In the genomic region with DNA sequence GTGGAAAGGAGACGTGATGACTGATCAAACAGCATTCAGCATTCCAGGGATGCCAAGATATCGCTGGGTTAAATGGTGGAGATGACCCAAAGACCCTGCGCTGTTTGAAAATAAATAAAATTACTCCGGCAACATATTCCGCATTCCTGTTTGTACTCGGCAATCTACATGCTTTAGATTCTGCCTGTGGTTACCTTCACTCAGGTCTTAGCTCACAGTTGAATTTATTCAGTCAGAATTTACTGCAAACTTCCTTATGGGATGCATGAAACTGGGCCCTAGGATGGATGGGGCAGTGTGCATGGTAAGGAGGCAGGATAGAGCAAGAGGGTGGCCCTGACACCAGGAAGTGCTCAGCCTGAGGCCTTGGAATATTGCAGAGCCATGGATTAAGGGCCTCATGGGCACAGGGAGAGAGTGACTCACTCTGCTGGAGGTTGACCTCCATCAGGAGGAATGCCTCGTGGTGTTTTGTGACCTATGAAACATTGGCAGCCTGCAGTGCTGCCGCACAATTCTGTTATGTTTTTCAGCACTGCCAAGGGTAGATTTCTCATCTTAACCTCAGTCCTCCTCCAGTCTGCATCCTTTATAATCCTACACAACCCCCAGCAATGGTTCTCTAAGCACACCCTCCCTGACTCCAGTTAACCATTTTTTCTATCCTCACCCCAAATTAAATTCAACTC, we compare ENCODE assay signal across 1 cellular context.
A peak's percentile ranks its signal among the peaks of the same experiment; 100 is the strongest.
TF ChIP-seq lines count a peak whose summit lies in the region.

No MANE protein-coding gene starts in this region.

TF ChIP-seq in HepG2, 621 proteins besides CTCF, POLR2A, EP300 and RAD21 (continued from another document and continues in another):
- 0 out of 2 replicates have a peak, but pooled peaks have one; percentile 40 for TF ChIP-seq ZNF275 (CRISPR knock-in tag; IDR thresholded peaks at IDR 0.05; ENCODE audit: borderline replicate concordance)
- TF ChIP-seq, protein P1, sequence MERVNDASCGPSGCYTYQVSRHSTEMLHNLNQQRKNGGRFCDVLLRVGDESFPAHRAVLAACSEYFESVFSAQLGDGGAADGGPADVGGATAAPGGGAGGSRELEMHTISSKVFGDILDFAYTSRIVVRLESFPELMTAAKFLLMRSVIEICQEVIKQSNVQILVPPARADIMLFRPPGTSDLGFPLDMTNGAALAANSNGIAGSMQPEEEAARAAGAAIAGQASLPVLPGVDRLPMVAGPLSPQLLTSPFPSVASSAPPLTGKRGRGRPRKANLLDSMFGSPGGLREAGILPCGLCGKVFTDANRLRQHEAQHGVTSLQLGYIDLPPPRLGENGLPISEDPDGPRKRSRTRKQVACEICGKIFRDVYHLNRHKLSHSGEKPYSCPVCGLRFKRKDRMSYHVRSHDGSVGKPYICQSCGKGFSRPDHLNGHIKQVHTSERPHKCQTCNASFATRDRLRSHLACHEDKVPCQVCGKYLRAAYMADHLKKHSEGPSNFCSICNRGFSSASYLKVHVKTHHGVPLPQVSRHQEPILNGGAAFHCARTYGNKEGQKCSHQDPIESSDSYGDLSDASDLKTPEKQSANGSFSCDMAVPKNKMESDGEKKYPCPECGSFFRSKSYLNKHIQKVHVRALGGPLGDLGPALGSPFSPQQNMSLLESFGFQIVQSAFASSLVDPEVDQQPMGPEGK (CRISPR knock-in tag; IDR thresholded peaks at IDR 0.05) = no peak; the same call in 1 of the 2 replicates
- TF ChIP-seq, protein P2, sequence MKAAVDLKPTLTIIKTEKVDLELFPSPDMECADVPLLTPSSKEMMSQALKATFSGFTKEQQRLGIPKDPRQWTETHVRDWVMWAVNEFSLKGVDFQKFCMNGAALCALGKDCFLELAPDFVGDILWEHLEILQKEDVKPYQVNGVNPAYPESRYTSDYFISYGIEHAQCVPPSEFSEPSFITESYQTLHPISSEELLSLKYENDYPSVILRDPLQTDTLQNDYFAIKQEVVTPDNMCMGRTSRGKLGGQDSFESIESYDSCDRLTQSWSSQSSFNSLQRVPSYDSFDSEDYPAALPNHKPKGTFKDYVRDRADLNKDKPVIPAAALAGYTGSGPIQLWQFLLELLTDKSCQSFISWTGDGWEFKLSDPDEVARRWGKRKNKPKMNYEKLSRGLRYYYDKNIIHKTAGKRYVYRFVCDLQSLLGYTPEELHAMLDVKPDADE (CRISPR knock-in tag; IDR thresholded peaks at IDR 0.05) = no peak
- no peak for TF ChIP-seq NR1H2 (CRISPR knock-in tag; IDR thresholded peaks at IDR 0.05; ENCODE audit: borderline replicate concordance, low read depth)
- TF ChIP-seq PAWR (CRISPR knock-in tag; IDR thresholded peaks at IDR 0.05; ENCODE audit: borderline replicate concordance) = no peak
- TF ChIP-seq ZFP36L1 (CRISPR knock-in tag; IDR thresholded peaks at IDR 0.05) = no peak; the same call in 1 of the 2 replicates
- TF ChIP-seq, protein P3, sequence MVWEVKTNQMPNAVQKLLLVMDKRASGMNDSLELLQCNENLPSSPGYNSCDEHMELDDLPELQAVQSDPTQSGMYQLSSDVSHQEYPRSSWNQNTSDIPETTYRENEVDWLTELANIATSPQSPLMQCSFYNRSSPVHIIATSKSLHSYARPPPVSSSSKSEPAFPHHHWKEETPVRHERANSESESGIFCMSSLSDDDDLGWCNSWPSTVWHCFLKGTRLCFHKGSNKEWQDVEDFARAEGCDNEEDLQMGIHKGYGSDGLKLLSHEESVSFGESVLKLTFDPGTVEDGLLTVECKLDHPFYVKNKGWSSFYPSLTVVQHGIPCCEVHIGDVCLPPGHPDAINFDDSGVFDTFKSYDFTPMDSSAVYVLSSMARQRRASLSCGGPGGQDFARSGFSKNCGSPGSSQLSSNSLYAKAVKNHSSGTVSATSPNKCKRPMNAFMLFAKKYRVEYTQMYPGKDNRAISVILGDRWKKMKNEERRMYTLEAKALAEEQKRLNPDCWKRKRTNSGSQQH (CRISPR knock-in tag; IDR thresholded peaks at IDR 0.05; ENCODE audit: low read depth) = peak; percentile 77; the same call in 1 of the 2 replicates
- TF ChIP-seq ZIK1 (CRISPR knock-in tag; IDR thresholded peaks at IDR 0.05; ENCODE audit: borderline replicate concordance, low read depth) = no peak
- TF ChIP-seq BCL6 (CRISPR knock-in tag; IDR thresholded peaks at IDR 0.05) = peak; percentile 3; the same call in 1 of the 2 replicates
- no peak for TF ChIP-seq HNF4G (IDR thresholded peaks at IDR 0.05; ENCODE audit: borderline replicate concordance, low read depth, low read length)
- no peak for TF ChIP-seq HNF4G (CRISPR knock-in tag; IDR thresholded peaks at IDR 0.05; ENCODE audit: borderline replicate concordance, low read depth)
- 0 out of 2 replicates have a peak, but pooled peaks have one; percentile 67 for TF ChIP-seq SMAD9 (CRISPR knock-in tag; IDR thresholded peaks at IDR 0.05)
- TF ChIP-seq IKZF5 (CRISPR knock-in tag; IDR thresholded peaks at IDR 0.05) = peak; percentile 93
- TF ChIP-seq U2AF2 (IDR thresholded peaks at IDR 0.05; ENCODE audit: low read depth, low read length) = no peak
- TF ChIP-seq, protein P4, sequence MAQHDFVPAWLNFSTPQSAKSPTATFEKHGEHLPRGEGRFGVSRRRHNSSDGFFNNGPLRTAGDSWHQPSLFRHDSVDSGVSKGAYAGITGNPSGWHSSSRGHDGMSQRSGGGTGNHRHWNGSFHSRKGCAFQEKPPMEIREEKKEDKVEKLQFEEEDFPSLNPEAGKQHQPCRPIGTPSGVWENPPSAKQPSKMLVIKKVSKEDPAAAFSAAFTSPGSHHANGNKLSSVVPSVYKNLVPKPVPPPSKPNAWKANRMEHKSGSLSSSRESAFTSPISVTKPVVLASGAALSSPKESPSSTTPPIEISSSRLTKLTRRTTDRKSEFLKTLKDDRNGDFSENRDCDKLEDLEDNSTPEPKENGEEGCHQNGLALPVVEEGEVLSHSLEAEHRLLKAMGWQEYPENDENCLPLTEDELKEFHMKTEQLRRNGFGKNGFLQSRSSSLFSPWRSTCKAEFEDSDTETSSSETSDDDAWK (CRISPR knock-in tag; IDR thresholded peaks at IDR 0.05) = no peak
- no peak; the same call in 1 of the 2 replicates for TF ChIP-seq MXD4 (CRISPR knock-in tag; IDR thresholded peaks at IDR 0.05)
- no peak; the same call in 1 of the 2 replicates for TF ChIP-seq ZNF232 (CRISPR knock-in tag; IDR thresholded peaks at IDR 0.05; ENCODE audit: borderline replicate concordance)
- no peak for TF ChIP-seq ZNF766 (CRISPR knock-in tag; IDR thresholded peaks at IDR 0.05; ENCODE audit: borderline replicate concordance)
- TF ChIP-seq ZNF839 (CRISPR knock-in tag; IDR thresholded peaks at IDR 0.05; ENCODE audit: borderline replicate concordance) = no peak
- TF ChIP-seq ZNF33A (CRISPR knock-in tag; IDR thresholded peaks at IDR 0.05; ENCODE audit: borderline replicate concordance) = 0 out of 2 replicates have a peak, but pooled peaks have one; percentile 48
- TF ChIP-seq, protein P5, sequence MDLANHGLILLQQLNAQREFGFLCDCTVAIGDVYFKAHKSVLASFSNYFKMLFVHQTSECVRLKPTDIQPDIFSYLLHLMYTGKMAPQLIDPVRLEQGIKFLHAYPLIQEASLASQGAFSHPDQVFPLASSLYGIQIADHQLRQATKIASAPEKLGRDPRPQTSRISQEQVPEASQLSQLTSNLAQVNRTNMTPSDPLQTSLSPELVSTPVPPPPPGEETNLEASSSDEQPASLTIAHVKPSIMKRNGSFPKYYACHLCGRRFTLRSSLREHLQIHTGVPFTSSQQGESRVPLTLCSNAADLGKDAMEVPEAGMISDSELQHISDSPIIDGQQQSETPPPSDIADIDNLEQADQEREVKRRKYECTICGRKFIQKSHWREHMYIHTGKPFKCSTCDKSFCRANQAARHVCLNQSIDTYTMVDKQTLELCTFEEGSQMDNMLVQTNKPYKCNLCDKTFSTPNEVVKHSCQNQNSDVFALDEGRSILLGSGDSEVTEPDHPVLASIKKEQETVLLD (CRISPR knock-in tag; IDR thresholded peaks at IDR 0.05; ENCODE audit: low read depth) = no peak
- TF ChIP-seq, protein P6, sequence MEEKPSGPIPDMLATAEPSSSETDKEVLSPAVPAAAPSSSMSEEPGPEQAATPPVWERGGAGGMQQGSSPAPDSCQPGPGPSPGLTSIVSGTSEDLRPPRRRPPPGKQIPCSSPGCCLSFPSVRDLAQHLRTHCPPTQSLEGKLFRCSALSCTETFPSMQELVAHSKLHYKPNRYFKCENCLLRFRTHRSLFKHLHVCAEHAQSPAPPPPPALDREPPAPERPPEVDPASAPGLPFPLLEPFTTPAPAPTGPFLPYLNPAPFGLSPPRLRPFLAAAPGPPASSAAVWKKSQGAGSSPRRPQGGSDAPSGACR (CRISPR knock-in tag; IDR thresholded peaks at IDR 0.05) = no peak
- no peak for TF ChIP-seq ZNF781 (CRISPR knock-in tag; IDR thresholded peaks at IDR 0.05; ENCODE audit: borderline replicate concordance, not compliant biosample characterization)
- peak; percentile 89 for TF ChIP-seq MED1 (CRISPR knock-in tag; IDR thresholded peaks at IDR 0.05)
- no peak for TF ChIP-seq SP140L (CRISPR knock-in tag; IDR thresholded peaks at IDR 0.05; ENCODE audit: borderline replicate concordance)
- no peak for TF ChIP-seq HNRNPH1 (optimal IDR thresholded peaks at IDR 0.05; ENCODE audit: low read depth, low read length)
- TF ChIP-seq HNRNPLL (IDR thresholded peaks at IDR 0.05; ENCODE audit: low read depth, low read length, poor library complexity, severe bottlenecking) = no peak
- peak; percentile 95 for TF ChIP-seq ZNF614 (CRISPR knock-in tag; IDR thresholded peaks at IDR 0.05; ENCODE audit: borderline replicate concordance)
- TF ChIP-seq KDM3A (CRISPR knock-in tag; IDR thresholded peaks at IDR 0.05; ENCODE audit: low read depth) = peak; percentile 57; the same call in 1 of the 2 replicates
- TF ChIP-seq, protein P7, sequence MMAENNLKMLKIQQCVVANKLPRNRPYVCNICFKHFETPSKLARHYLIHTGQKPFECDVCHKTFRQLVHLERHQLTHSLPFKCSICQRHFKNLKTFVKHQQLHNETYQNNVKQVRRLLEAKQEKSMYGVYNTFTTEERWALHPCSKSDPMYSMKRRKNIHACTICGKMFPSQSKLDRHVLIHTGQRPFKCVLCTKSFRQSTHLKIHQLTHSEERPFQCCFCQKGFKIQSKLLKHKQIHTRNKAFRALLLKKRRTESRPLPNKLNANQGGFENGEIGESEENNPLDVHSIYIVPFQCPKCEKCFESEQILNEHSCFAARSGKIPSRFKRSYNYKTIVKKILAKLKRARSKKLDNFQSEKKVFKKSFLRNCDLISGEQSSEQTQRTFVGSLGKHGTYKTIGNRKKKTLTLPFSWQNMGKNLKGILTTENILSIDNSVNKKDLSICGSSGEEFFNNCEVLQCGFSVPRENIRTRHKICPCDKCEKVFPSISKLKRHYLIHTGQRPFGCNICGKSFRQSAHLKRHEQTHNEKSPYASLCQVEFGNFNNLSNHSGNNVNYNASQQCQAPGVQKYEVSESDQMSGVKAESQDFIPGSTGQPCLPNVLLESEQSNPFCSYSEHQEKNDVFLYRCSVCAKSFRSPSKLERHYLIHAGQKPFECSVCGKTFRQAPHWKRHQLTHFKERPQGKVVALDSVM (CRISPR knock-in tag; IDR thresholded peaks at IDR 0.05) = peak; percentile 79
- TF ChIP-seq ZMYM3 (CRISPR knock-in tag; IDR thresholded peaks at IDR 0.05) = peak; percentile 69; the same call in 1 of the 2 replicates
- TF ChIP-seq ZNF607 (CRISPR knock-in tag; IDR thresholded peaks at IDR 0.05; ENCODE audit: borderline replicate concordance) = peak; percentile 77; the same call in 1 of the 2 replicates
- TF ChIP-seq, protein P8, sequence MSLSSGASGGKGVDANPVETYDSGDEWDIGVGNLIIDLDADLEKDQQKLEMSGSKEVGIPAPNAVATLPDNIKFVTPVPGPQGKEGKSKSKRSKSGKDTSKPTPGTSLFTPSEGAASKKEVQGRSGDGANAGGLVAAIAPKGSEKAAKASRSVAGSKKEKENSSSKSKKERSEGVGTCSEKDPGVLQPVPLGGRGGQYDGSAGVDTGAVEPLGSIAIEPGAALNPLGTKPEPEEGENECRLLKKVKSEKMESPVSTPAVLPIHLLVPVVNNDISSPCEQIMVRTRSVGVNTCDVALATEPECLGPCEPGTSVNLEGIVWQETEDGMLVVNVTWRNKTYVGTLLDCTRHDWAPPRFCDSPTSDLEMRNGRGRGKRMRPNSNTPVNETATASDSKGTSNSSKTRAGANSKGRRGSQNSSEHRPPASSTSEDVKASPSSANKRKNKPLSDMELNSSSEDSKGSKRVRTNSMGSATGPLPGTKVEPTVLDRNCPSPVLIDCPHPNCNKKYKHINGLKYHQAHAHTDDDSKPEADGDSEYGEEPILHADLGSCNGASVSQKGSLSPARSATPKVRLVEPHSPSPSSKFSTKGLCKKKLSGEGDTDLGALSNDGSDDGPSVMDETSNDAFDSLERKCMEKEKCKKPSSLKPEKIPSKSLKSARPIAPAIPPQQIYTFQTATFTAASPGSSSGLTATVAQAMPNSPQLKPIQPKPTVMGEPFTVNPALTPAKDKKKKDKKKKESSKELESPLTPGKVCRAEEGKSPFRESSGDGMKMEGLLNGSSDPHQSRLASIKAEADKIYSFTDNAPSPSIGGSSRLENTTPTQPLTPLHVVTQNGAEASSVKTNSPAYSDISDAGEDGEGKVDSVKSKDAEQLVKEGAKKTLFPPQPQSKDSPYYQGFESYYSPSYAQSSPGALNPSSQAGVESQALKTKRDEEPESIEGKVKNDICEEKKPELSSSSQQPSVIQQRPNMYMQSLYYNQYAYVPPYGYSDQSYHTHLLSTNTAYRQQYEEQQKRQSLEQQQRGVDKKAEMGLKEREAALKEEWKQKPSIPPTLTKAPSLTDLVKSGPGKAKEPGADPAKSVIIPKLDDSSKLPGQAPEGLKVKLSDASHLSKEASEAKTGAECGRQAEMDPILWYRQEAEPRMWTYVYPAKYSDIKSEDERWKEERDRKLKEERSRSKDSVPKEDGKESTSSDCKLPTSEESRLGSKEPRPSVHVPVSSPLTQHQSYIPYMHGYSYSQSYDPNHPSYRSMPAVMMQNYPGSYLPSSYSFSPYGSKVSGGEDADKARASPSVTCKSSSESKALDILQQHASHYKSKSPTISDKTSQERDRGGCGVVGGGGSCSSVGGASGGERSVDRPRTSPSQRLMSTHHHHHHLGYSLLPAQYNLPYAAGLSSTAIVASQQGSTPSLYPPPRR (CRISPR knock-in tag; IDR thresholded peaks at IDR 0.05; ENCODE audit: borderline replicate concordance) = no peak
- TF ChIP-seq, protein P9, sequence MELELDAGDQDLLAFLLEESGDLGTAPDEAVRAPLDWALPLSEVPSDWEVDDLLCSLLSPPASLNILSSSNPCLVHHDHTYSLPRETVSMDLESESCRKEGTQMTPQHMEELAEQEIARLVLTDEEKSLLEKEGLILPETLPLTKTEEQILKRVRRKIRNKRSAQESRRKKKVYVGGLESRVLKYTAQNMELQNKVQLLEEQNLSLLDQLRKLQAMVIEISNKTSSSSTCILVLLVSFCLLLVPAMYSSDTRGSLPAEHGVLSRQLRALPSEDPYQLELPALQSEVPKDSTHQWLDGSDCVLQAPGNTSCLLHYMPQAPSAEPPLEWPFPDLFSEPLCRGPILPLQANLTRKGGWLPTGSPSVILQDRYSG (CRISPR knock-in tag; IDR thresholded peaks at IDR 0.05) = peak; percentile 22; the same call in 1 of the 2 replicates
